In the genomic region with DNA sequence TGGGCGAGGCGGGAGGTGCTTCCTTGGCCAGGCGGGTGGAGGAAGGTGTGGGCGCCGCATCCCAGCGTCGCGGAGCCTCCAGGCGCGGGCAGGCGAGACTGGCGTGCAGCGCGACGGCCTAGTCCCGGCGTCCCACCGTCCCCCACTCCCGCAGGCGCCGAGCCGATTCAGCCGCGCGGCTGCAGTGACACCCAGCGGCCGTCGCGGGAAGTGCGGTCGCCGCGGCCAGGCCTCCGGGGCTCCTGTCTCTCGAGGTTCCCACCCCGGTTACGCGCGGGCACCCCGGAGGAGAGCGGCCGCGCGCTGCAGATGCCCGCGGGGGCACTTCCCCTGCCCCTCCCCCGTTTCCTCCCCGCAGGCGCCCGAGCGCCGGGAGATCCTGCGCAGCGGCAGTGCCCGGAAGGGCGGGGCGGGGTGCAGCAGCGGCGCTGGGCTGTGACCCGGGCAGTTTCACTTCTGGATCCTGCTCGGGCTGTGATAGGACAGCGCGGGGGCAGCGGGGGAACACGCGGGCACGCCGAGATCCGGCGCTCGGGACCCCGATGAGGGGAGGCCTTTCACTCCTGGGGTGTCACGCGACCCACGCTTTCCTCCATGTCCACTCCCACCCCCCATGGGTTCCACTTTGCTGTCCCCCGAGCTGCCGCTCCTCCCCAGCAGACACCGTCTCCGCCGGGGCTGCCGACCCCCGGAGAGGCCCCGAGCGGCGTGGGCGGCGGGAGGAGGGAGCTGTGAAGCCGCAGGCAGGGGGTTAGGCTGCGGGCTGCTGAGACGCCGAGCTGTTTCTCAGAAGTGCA, we compare ENCODE assay signal across 8 cellular contexts.
DNase-seq lines count a peak whose midpoint lies in the region; ATAC-seq lines count a peak whose summit lies in the region.

No MANE protein-coding gene starts in this region.

- ATAC-seq in GM19023 (IDR thresholded peaks at IDR 0.05; ENCODE audit: unreplicated experiment) (peak; percentile 66), HG03175 (IDR thresholded peaks at IDR 0.05; ENCODE audit: unreplicated experiment) (peak; percentile 72)

- DNase-seq in AML-193 (lab: John Stamatoyannopoulos, UW) (peak; percentile 98 to 99), NCI-H345 (lab: John Stamatoyannopoulos, UW) (peak; percentile 80), cerebellar cortex (ENCODE audit: low spot score) (peak; percentile 63), kidney tubule cell (ENCODE audit: low spot score) (peak; percentile 96)
- peak; percentile 97 for DNase-seq in activated CD4-positive, CD25-positive, alpha-beta regulatory T cell treated with anti-CD3 and anti-CD28 coated beads, Interleukin-2, amount 50 U/mL, for 72 hours
- peak; percentile 88 to 95 for DNase-seq in stimulated activated CD4-positive, alpha-beta T cell treated with anti-CD3 and anti-CD28 coated beads, Interleukin-1b, Interleukin-23, amount 100 ng/mL, for 1 hour (ENCODE audit: low read depth in 2 of 2)

Comparison
In these comparisons a context has a peak if more than half of its experiments do, and no peak if none do; other contexts are left out.
1. Peak in every context shown above with its lines: DNase-seq and ATAC-seq.